Comparison of ENCODE assay signal across 17 cellular contexts in the genomic region with DNA sequence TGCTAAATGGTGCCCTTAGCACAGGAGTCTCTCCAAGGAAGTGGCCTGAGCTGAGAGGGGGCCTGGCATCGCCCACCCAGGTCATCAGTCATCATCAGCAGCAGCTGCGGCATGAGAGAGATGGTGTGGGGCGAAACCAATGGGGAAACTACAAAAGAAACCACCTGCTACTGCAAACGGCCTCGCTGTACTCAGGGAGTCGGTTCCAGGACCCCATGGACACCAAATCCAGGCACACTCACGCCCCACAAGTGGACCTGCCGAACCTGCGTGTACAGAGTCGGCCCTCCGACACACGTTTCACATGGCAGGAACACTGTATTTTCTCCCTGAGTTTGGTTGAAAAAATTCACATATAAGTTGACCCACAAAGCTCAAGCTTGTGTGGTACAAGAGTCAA.
"Had no signal": no experiment of that assay in that cellular context is flagged by ENCODE, and none has a peak within 500 bp of the region (broad histone marks: within the 10 kb centered on the region; RNA-seq: fewer than 3 reads in every experiment).

No MANE protein-coding gene starts in this region.

- H3K27ac Mint-ChIP-seq: activated B cell treated with CpG ODN at 0.5 μM for 24 hours; activated CD4-positive, alpha-beta memory T cell treated with anti-CD3 and anti-CD28 coated beads for 36 hours; activated naive CD8-positive, alpha-beta T cell; dendritic cell treated with granulocyte-macrophage colony-stimulating factor and Interleukin-4, amounts not matched to agents 40 ng/mL and 50 ng/mL, for 4 days; memory B cell; natural killer cell treated with Interleukin-12 subunit alpha and Interleukin-12 subunit beta and Interleukin-15 and Interleukin-18, amount 100 ng/mL, for 72 hours; stimulated activated naive CD8-positive, alpha-beta T cell treated with anti-CD3 and anti-CD28 coated beads, Interleukin-15, Interleukin-2, amounts not matched to agents 100 ng/mL and 50 ng/mL, for 24 hours had no signal

- H3K4me1 Mint-ChIP-seq: activated B cell treated with CpG ODN at 0.5 μM for 24 hours, memory B cell had no signal

- H3K9me3 Mint-ChIP-seq: activated B cell treated with CpG ODN at 0.5 μM for 24 hours; activated CD4-positive, alpha-beta memory T cell treated with anti-CD3 and anti-CD28 coated beads for 36 hours; dendritic cell treated with granulocyte-macrophage colony-stimulating factor and Interleukin-4, amounts not matched to agents 40 ng/mL and 50 ng/mL, for 4 days; memory B cell; natural killer cell treated with Interleukin-12 subunit alpha and Interleukin-12 subunit beta and Interleukin-15 and Interleukin-18, amount 100 ng/mL, for 72 hours; stimulated activated naive CD8-positive, alpha-beta T cell treated with anti-CD3 and anti-CD28 coated beads, Interleukin-15, Interleukin-2, amounts not matched to agents 100 ng/mL and 50 ng/mL, for 24 hours had no signal

- H3K4me3 Mint-ChIP-seq: activated B cell treated with CpG ODN at 0.5 μM for 24 hours; activated CD4-positive, alpha-beta memory T cell treated with anti-CD3 and anti-CD28 coated beads for 36 hours; activated naive CD8-positive, alpha-beta T cell; dendritic cell treated with granulocyte-macrophage colony-stimulating factor and Interleukin-4, amounts not matched to agents 40 ng/mL and 50 ng/mL, for 4 days; memory B cell; natural killer cell treated with Interleukin-12 subunit alpha and Interleukin-12 subunit beta and Interleukin-15 and Interleukin-18, amount 100 ng/mL, for 72 hours; stimulated activated naive CD8-positive, alpha-beta T cell treated with anti-CD3 and anti-CD28 coated beads, Interleukin-15, Interleukin-2, amounts not matched to agents 100 ng/mL and 50 ng/mL, for 24 hours had no signal

- H3K27me3 ChIP-seq: cardiac muscle cell, suprapubic skin had no signal

- H3K4me3 ChIP-seq: cardiac muscle cell, suprapubic skin had no signal

- H3K36me3 ChIP-seq: cardiac muscle cell, neutrophil, suprapubic skin had no signal

- DNase-seq: activated B cell treated with CpG ODN at 0.5 μM for 24 hours; activated CD4-positive, alpha-beta memory T cell treated with anti-CD3 and anti-CD28 coated beads for 36 hours; activated CD4-positive, alpha-beta T cell treated with anti-CD3 and anti-CD28 coated beads for 4 hours; activated T-cell treated with anti-CD3 and anti-CD28 coated beads for 4 hours; effector CD8-positive, alpha-beta T cell; hippocampal formation; stimulated activated CD4-positive, alpha-beta T cell treated with anti-CD3 and anti-CD28 coated beads, Interleukin-12 subunit alpha, Interleukin-12 subunit beta, amount 100 ng/mL, for 4 hours; stimulated activated CD4-positive, alpha-beta T cell treated with anti-CD3 and anti-CD28 coated beads, Interleukin-1b, Interleukin-23, amount 100 ng/mL, for 48 hours; trophoblast cell had no signal

- H3K9me3 ChIP-seq: neutrophil, suprapubic skin had no signal

- H3K36me3 Mint-ChIP-seq: activated CD4-positive, alpha-beta memory T cell treated with anti-CD3 and anti-CD28 coated beads for 36 hours; activated naive CD8-positive, alpha-beta T cell; memory B cell; natural killer cell treated with Interleukin-12 subunit alpha and Interleukin-12 subunit beta and Interleukin-15 and Interleukin-18, amount 100 ng/mL, for 72 hours had no signal
